27 cellular contexts compared by ENCODE assay signal in genomic region chr4:147963839-147964238, GRCh38.
"Had no signal": no experiment of that assay in that cellular context is flagged by ENCODE, and none has a peak within 500 bp of the region (broad histone marks: within the 10 kb centered on the region; RNA-seq: fewer than 3 reads in every experiment).

No MANE protein-coding gene starts in this region.

- H3K4me1 ChIP-seq: body of pancreas had no signal

- H3K27ac ChIP-seq: adrenal gland, body of pancreas, cardiac muscle cell, ovary, tibial artery had no signal

- H3K4me3 ChIP-seq: adrenal gland, body of pancreas, cardiac muscle cell, ovary, smooth muscle cell, tibial artery had no signal

- H3K27me3 ChIP-seq: adrenal gland, body of pancreas, cardiac muscle cell, ovary, tibial artery had no signal

- H3K9me3 ChIP-seq: adrenal gland, body of pancreas, ovary, tibial artery had no signal

- DNase-seq: activated CD4-positive, alpha-beta T cell treated with anti-CD3 and anti-CD28 coated beads for 48 hours; activated CD4-positive, alpha-beta T cell treated with anti-CD3 and anti-CD28 coated beads, Interleukin-2, amount 50 U/mL, for 48 hours; activated CD8-positive, alpha-beta memory T cell treated with anti-CD3 and anti-CD28 coated beads for 24 hours; activated effector memory CD4-positive, alpha-beta T cell treated with anti-CD3 and anti-CD28 coated beads, Interleukin-2, amount 50 U/mL, for 16 hours; activated naive CD4-positive, alpha-beta T cell treated with anti-CD3 and anti-CD28 coated beads for 36 hours; activated naive CD8-positive, alpha-beta T cell treated with anti-CD3 and anti-CD28 coated beads for 36 hours; adrenal gland; aorta; body of pancreas; cortex of kidney; effector memory CD8-positive, alpha-beta T cell; foreskin fibroblast; kidney glomerular epithelial cell; naive B cell; ovary; stimulated activated CD4-positive, alpha-beta T cell treated with anti-CD3 and anti-CD28 coated beads, Interleukin-1b, Interleukin-23, amount 100 ng/mL, for 48 hours; stimulated activated CD4-positive, alpha-beta T cell treated with anti-CD3 and anti-CD28 coated beads, Interleukin-4, amount 100 ng/mL, for 4 hours; stimulated activated CD8-positive, alpha-beta memory T cell treated with anti-CD3 and anti-CD28 coated beads, Interleukin-4, amount 100 ng/mL, for 48 hours; stimulated activated naive CD8-positive, alpha-beta T cell treated with anti-CD3 and anti-CD28 coated beads, Interleukin-15, amount 100 ng/mL, for 72 hours; SW 1271; T-helper 9 cell; tibial artery had no signal

- H3K4me2 ChIP-seq: smooth muscle cell had no signal

- H3K36me3 ChIP-seq: cardiac muscle cell, ovary had no signal

- ATAC-seq: activated CD4-positive, CD25-positive, alpha-beta regulatory T cell treated with anti-CD3 and anti-CD28 coated beads, Interleukin-2, amount 50 U/mL, for 24 hours; body of pancreas; effector memory CD8-positive, alpha-beta T cell; left lobe of liver; stimulated activated memory B cell treated with anti-CD40 and anti-IgM and Interleukin-4, amounts not matched to agents 10 μg/mL and 1 μg/mL and 100 μg/mL, for 72 hours; stimulated activated naive CD8-positive, alpha-beta T cell treated with anti-CD3 and anti-CD28 coated beads, Interleukin-15, amount 100 ng/mL, for 72 hours had no signal
